Comparison of ENCODE assay signal across 5 cellular contexts in genomic region chr14:90783344-90783743, GRCh38.
"Had no signal": no experiment of that assay in that cellular context is flagged by ENCODE, and none has a peak within 500 bp of the region (broad histone marks: within the 10 kb centered on the region; RNA-seq: fewer than 3 reads in every experiment).

No MANE protein-coding gene starts in this region.

- ATAC-seq: GM23338 had no signal

- DNase-seq: HCEC 1CT, HFFc6, IMR-90, KBM-7 had no signal

- H3K4me3 ChIP-seq: GM23338 had no signal
